Comparison of ENCODE assay signal across 8 cellular contexts in the genomic region with DNA sequence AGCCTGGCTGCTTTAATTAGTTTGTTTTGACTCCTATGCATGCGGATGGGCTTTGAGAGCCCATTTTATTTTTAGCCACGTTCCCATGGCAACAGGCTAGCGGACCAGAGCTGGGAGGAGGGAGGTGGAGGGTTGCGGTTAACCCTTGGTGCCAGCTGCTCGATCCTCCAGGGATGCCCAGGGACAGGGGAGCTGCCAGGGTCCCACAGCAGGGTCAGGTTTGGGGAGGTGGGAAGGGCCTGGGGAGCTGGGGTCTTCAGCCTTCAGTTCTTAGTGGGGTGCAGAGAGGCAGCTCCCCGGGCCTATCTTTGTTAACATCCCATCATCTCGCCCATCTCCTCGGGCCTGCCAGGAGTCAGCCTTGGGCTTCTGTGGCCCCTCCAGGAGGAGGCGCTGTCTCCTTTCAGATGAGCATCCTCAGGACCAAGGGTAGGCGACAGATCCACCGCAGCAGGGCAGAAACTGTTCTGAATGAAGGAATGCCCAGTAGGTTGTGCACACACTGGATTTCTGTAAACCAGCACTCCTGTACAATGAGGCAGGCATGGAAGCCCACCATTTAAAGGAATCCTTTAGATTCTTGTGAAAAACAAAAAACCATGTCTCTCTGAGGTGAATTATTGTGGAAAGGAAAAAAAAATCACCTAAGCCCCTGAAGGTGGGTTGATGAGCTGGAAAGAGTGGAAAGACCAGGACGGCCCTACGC.
DNase-seq lines count a peak whose midpoint lies in the region; ATAC-seq and TF ChIP-seq lines count a peak whose summit lies in the region.

No MANE protein-coding gene starts in this region.

- no peak overlapping the region for H2AFZ ChIP-seq in mesenchymal stem cell (ENCODE audit: low read depth, low read length)

- H4K91ac ChIP-seq in mesenchymal stem cell (ENCODE audit: low read length) = no peak overlapping the region

- peak; percentile 97 for TF ChIP-seq CTCF in AG09319 (IDR thresholded peaks at IDR 0.05; ENCODE audit: low read depth, low read length)
- peak; percentile 87 for TF ChIP-seq CTCF in activated CD8-positive, alpha-beta T cell treated with anti-CD3 and anti-CD28 coated beads for 36 hours (IDR thresholded peaks at IDR 0.05)

- no peak overlapping the region for H3K23ac ChIP-seq in mesenchymal stem cell (ENCODE audit: low read length in 2 of 2)

- no peak overlapping the region for H2BK5ac ChIP-seq in mesenchymal stem cell (ENCODE audit: low read depth, low read length, poor library complexity, severe bottlenecking)

- H3K4me2 ChIP-seq in mesenchymal stem cell (ENCODE audit: low read length, poor library complexity, severe bottlenecking) = no peak overlapping the region

- POLR2A ChIA-PET in activated CD8-positive, alpha-beta T cell treated with anti-CD3 and anti-CD28 coated beads for 36 hours (lab: Charles Lee) = interaction anchor here (0.6 to 1.9 kb wide), 8 partner anchors 13 to 252 kb away, joined by 3 to 7 read pairs (median 3); a partner anchor contains a TSS

- ATAC-seq in GM18907 (IDR thresholded peaks at IDR 0.05; ENCODE audit: unreplicated experiment) (peak; percentile 74), HG03571 (IDR thresholded peaks at IDR 0.05; ENCODE audit: unreplicated experiment) (peak; percentile 60)
- peak; percentile 88 for ATAC-seq in activated CD8-positive, alpha-beta T cell treated with anti-CD3 and anti-CD28 coated beads for 36 hours

- H3K79me1 ChIP-seq in mesenchymal stem cell (replicated peaks; ENCODE audit: low read length, poor library complexity, severe bottlenecking) = no peaks in the 10 kb centered on the region

- H2BK12ac ChIP-seq in mesenchymal stem cell (ENCODE audit: low read length in 2 of 2) = no peak overlapping the region

- intact Hi-C loops in activated CD8-positive, alpha-beta T cell treated with anti-CD3 and anti-CD28 coated beads for 36 hours (cut with micrococcal nuclease) = loop anchor here (2.0 to 10.0 kb wide), 3 partner anchors 86 to 449 kb away; no protein-coding TSS in a partner anchor

- no peak overlapping the region for H3K4ac ChIP-seq in mesenchymal stem cell (ENCODE audit: low read depth in 1 of 2, low read length in 2 of 2)

- no peak overlapping the region for H3K18ac ChIP-seq in mesenchymal stem cell (ENCODE audit: low read depth in 1 of 2, low read length in 2 of 2)

- no peak overlapping the region for H3K4me3 Mint-ChIP-seq in activated CD8-positive, alpha-beta T cell treated with anti-CD3 and anti-CD28 coated beads for 36 hours

- CTCF ChIA-PET in activated CD8-positive, alpha-beta T cell treated with anti-CD3 and anti-CD28 coated beads for 36 hours (lab: Charles Lee) = interaction anchor here (0.6 to 18.9 kb wide), 50 partner anchors 9 to 548 kb away, joined by 3 to 477 read pairs (median 4); a partner anchor contains a TSS

- H2BK15ac ChIP-seq in mesenchymal stem cell (ENCODE audit: low read depth, poor library complexity, severe bottlenecking) = no peak overlapping the region

- no peaks in the 10 kb centered on the region for H3K27me3 Mint-ChIP-seq in activated CD8-positive, alpha-beta T cell treated with anti-CD3 and anti-CD28 coated beads for 36 hours

- 30% methylated on average over 13 of the region's 13 CpGs for WGBS in mesenchymal stem cell

- peaks cover 34% of the 10 kb centered on the region for H3K4me1 Mint-ChIP-seq in activated CD8-positive, alpha-beta T cell treated with anti-CD3 and anti-CD28 coated beads for 36 hours (ENCODE audit: low read depth)

- no peak overlapping the region for H3K9ac ChIP-seq in mesenchymal stem cell (ENCODE audit: low read length)

- H3K27me3 ChIP-seq in mesenchymal stem cell (ENCODE audit: control insufficient read depth in 1 of 2, insufficient read depth in 1 of 2, low read length in 2 of 2) = peaks cover 5 to 27% of the 10 kb centered on the region in 2 experiments

- no peak overlapping the region for H3K27ac ChIP-seq in mesenchymal stem cell (ENCODE audit: low read length, poor library complexity, severe bottlenecking)

- H3K9me3 ChIP-seq in mesenchymal stem cell (ENCODE audit: control insufficient read depth, low read length) = no peaks in the 10 kb centered on the region

- H4K8ac ChIP-seq in mesenchymal stem cell (ENCODE audit: low read length) = no peak overlapping the region

- no peak overlapping the region for H2BK120ac ChIP-seq in mesenchymal stem cell (ENCODE audit: low read depth, low read length)

- H3K36me3 Mint-ChIP-seq in activated CD8-positive, alpha-beta T cell treated with anti-CD3 and anti-CD28 coated beads for 36 hours (ENCODE audit: low read depth) = no peaks in the 10 kb centered on the region

- no peak overlapping the region for H3K4me3 ChIP-seq in mesenchymal stem cell (ENCODE audit: insufficient read depth in 1 of 2, low read depth in 1 of 2, low read length in 2 of 2)

- H3K27ac Mint-ChIP-seq in activated CD8-positive, alpha-beta T cell treated with anti-CD3 and anti-CD28 coated beads for 36 hours = no peak overlapping the region

- no peaks in the 10 kb centered on the region for H3K9me3 Mint-ChIP-seq in activated CD8-positive, alpha-beta T cell treated with anti-CD3 and anti-CD28 coated beads for 36 hours

- DNase-seq in AG09319 (ENCODE audit: extremely low read depth, low read depth) = peak; percentile 58
- DNase-seq in NCI-H82 treated with DMSO at 0.1 percent for 48 hours (lab: John Stamatoyannopoulos, UW; ENCODE audit: unreplicated experiment) = peak; percentile 73
- peak; percentile 90 for DNase-seq in activated CD8-positive, alpha-beta T cell treated with anti-CD3 and anti-CD28 coated beads for 36 hours
- DNase-seq in effector CD4-positive, alpha-beta T cell = peak; percentile 76
- DNase-seq in mesenchymal stem cell = peak; percentile 84
- DNase-seq in stimulated activated CD8-positive, alpha-beta memory T cell treated with anti-CD3 and anti-CD28 coated beads, Interleukin-15, amount 100 ng/mL, for 4 hours (ENCODE audit: low read depth in 2 of 2) = peak; percentile 32 to 51

- H3K36me3 ChIP-seq in mesenchymal stem cell (ENCODE audit: control insufficient read depth in 1 of 2, insufficient read depth in 2 of 2, low read depth in 1 of 2, low read length in 2 of 2) = no peaks in the 10 kb centered on the region

- peaks cover 10% of the 10 kb centered on the region for H3K4me1 ChIP-seq in mesenchymal stem cell (ENCODE audit: control insufficient read depth, insufficient read depth, low read depth, low read length)

- no peak overlapping the region for H3K14ac ChIP-seq in mesenchymal stem cell (ENCODE audit: low read length in 2 of 2)

- H2AK5ac ChIP-seq in mesenchymal stem cell (ENCODE audit: low read length, severe bottlenecking) = no peak overlapping the region
